Comparison of ENCODE assay signal across 9 cellular contexts in genomic region chr16:4372578-4373355, GRCh38. TPM values are rescaled to one million over a fixed set of nuclear protein-coding genes. Genes with fewer than 3 reads are reported as not detected.
DNase-seq lines count a peak whose midpoint lies in the region; ATAC-seq and TF ChIP-seq lines count a peak whose summit lies in the region.
"Had no signal": no experiment of that assay in that cellular context is flagged by ENCODE, and none has a peak within 500 bp of the region (broad histone marks: within the 10 kb centered on the region; RNA-seq: fewer than 3 reads in every experiment).

No MANE protein-coding gene starts in this region.

- intact Hi-C loops in activated CD4-positive, alpha-beta memory T cell treated with anti-CD3 and anti-CD28 coated beads for 36 hours (cut with micrococcal nuclease), result no loop called here

- TF ChIP-seq CTCF in fibroblast of mammary gland (conservative IDR thresholded peaks at IDR 0.05; ENCODE audit: control insufficient read depth, insufficient read depth, low read depth, low read length), result no peak

- H3K4me1 Mint-ChIP-seq in activated CD4-positive, alpha-beta memory T cell treated with anti-CD3 and anti-CD28 coated beads for 36 hours (ENCODE audit: low read depth), result peaks cover 20% of the 10 kb centered on the region
- H3K4me1 Mint-ChIP-seq in activated CD4-positive, alpha-beta memory T cell treated with anti-CD3 and anti-CD28 coated beads, Interleukin-2, amount 10 ng/mL, durations not matched to agents 7 days and 5 days, result peaks cover 8% of the 10 kb centered on the region

- no peak for ATAC-seq in GM18502 (IDR thresholded peaks at IDR 0.05; ENCODE audit: poor library complexity, unreplicated experiment)

- POLR2A ChIA-PET in activated CD4-positive, alpha-beta memory T cell treated with anti-CD3 and anti-CD28 coated beads for 36 hours (lab: Charles Lee), result interaction anchor here (0.9 kb wide), 1 partner anchor 84 kb away, joined by 3 read pairs; no protein-coding TSS in a partner anchor
- POLR2A ChIA-PET in activated CD4-positive, alpha-beta memory T cell treated with anti-CD3 and anti-CD28 coated beads, Interleukin-2, amount 10 ng/mL, durations not matched to agents 7 days and 5 days (lab: Charles Lee), result interaction anchor here (1.2 to 1.3 kb wide), 2 partner anchors 37 to 44 kb away, joined by 3 to 5 read pairs; partner anchors contain the start of gene CORO7

- peak overlapping the region; percentile 89 for H3K4me3 ChIP-seq in fibroblast of mammary gland (ENCODE audit: control insufficient read depth, low read depth, low read length)

- H3K9me3 Mint-ChIP-seq in activated CD4-positive, alpha-beta memory T cell treated with anti-CD3 and anti-CD28 coated beads for 36 hours, result no peaks in the 10 kb centered on the region
- H3K9me3 Mint-ChIP-seq in activated CD4-positive, alpha-beta memory T cell treated with anti-CD3 and anti-CD28 coated beads, Interleukin-2, amount 10 ng/mL, durations not matched to agents 7 days and 5 days, result no peaks in the 10 kb centered on the region

- H3K27ac Mint-ChIP-seq in activated CD4-positive, alpha-beta memory T cell treated with anti-CD3 and anti-CD28 coated beads for 36 hours, result no peak overlapping the region
- no peak overlapping the region for H3K27ac Mint-ChIP-seq in activated CD4-positive, alpha-beta memory T cell treated with anti-CD3 and anti-CD28 coated beads, Interleukin-2, amount 10 ng/mL, durations not matched to agents 7 days and 5 days

- peak overlapping the region; percentile 66 for H3K4me3 Mint-ChIP-seq in activated CD4-positive, alpha-beta memory T cell treated with anti-CD3 and anti-CD28 coated beads for 36 hours
- H3K4me3 Mint-ChIP-seq in activated CD4-positive, alpha-beta memory T cell treated with anti-CD3 and anti-CD28 coated beads, Interleukin-2, amount 10 ng/mL, durations not matched to agents 7 days and 5 days, result no peak overlapping the region

- DNase-seq in activated CD4-positive, alpha-beta memory T cell treated with anti-CD3 and anti-CD28 coated beads for 36 hours, result no peak
- no peak for DNase-seq in activated CD4-positive, alpha-beta memory T cell treated with anti-CD3 and anti-CD28 coated beads, Interleukin-2, amount 10 ng/mL, durations not matched to agents 7 days and 5 days
- DNase-seq in SHP77 (lab: John Stamatoyannopoulos, UW), result peak; percentile 75 to 85
- DNase-seq in fibroblast of mammary gland (ENCODE audit: low read depth), result peak; percentile 89
- DNase-seq in pons (ENCODE audit: low spot score), result peak; percentile 48
- no peak for DNase-seq in activated effector memory CD4-positive, alpha-beta T cell treated with Interleukin-2 at 50 U/mL for 16 hours
- DNase-seq in medulla oblongata (ENCODE audit: extremely low spot score), result no peak
- DNase-seq: DND-41 had no signal

- CTCF ChIA-PET in activated CD4-positive, alpha-beta memory T cell treated with anti-CD3 and anti-CD28 coated beads for 36 hours (lab: Charles Lee), result interaction anchor here (2.1 kb wide), 1 partner anchor 30 kb away, joined by 7 read pairs; no protein-coding TSS in a partner anchor
- CTCF ChIA-PET in activated CD4-positive, alpha-beta memory T cell treated with anti-CD3 and anti-CD28 coated beads, Interleukin-2, amount 10 ng/mL, durations not matched to agents 7 days and 5 days (lab: Charles Lee), result no interaction called here

- no peaks in the 10 kb centered on the region for H3K36me3 Mint-ChIP-seq in activated CD4-positive, alpha-beta memory T cell treated with anti-CD3 and anti-CD28 coated beads for 36 hours
- peaks cover 3% of the 10 kb centered on the region for H3K36me3 Mint-ChIP-seq in activated CD4-positive, alpha-beta memory T cell treated with anti-CD3 and anti-CD28 coated beads, Interleukin-2, amount 10 ng/mL, durations not matched to agents 7 days and 5 days (ENCODE audit: low read depth)

- H3K27me3 Mint-ChIP-seq in activated CD4-positive, alpha-beta memory T cell treated with anti-CD3 and anti-CD28 coated beads for 36 hours, result no peaks in the 10 kb centered on the region
- no peaks in the 10 kb centered on the region for H3K27me3 Mint-ChIP-seq in activated CD4-positive, alpha-beta memory T cell treated with anti-CD3 and anti-CD28 coated beads, Interleukin-2, amount 10 ng/mL, durations not matched to agents 7 days and 5 days

RNA-seq across cellular contexts. Expression of gene VASN, which starts 1.1 kb away (rescaled TPM):
- under 1 TPM in 1 of 2 experiments, not detected in 1; 0.07 TPM for total RNA-seq in activated CD4-positive, alpha-beta memory T cell treated with anti-CD3 and anti-CD28 coated beads for 36 hours
- under 1 TPM in 1 of 2 experiments, not detected in 1; 0.08 TPM for total RNA-seq in activated CD4-positive, alpha-beta memory T cell treated with anti-CD3 and anti-CD28 coated beads, Interleukin-2, amount 10 ng/mL, durations not matched to agents 7 days and 5 days

RNA-seq across cellular contexts. Expression of gene PAM16, which starts 21.6 kb away (rescaled TPM):
- 10 to 100 TPM; 52.8 to 63.4 TPM for total RNA-seq in activated CD4-positive, alpha-beta memory T cell treated with anti-CD3 and anti-CD28 coated beads for 36 hours
- 10 to 100 TPM; 29.7 to 33.9 TPM for total RNA-seq in activated CD4-positive, alpha-beta memory T cell treated with anti-CD3 and anti-CD28 coated beads, Interleukin-2, amount 10 ng/mL, durations not matched to agents 7 days and 5 days

RNA-seq across cellular contexts. Expression of gene CORO7, which starts 43.6 kb away (rescaled TPM):
- total RNA-seq in activated CD4-positive, alpha-beta memory T cell treated with anti-CD3 and anti-CD28 coated beads for 36 hours, result 100 to 1,000 TPM in 1 of 2 experiments, 10 to 100 TPM in 1; 90.4 to 101 TPM
- total RNA-seq in activated CD4-positive, alpha-beta memory T cell treated with anti-CD3 and anti-CD28 coated beads, Interleukin-2, amount 10 ng/mL, durations not matched to agents 7 days and 5 days, result 100 to 1,000 TPM; 244 to 245 TPM

RNA-seq across cellular contexts. Expression of gene DNAJA3, which starts 52.9 kb away (rescaled TPM):
- 10 to 100 TPM; 74.6 to 75.0 TPM for total RNA-seq in activated CD4-positive, alpha-beta memory T cell treated with anti-CD3 and anti-CD28 coated beads for 36 hours
- total RNA-seq in activated CD4-positive, alpha-beta memory T cell treated with anti-CD3 and anti-CD28 coated beads, Interleukin-2, amount 10 ng/mL, durations not matched to agents 7 days and 5 days, result 10 to 100 TPM; 39.5 to 41.1 TPM

RNA-seq across cellular contexts. Expression of gene GLIS2, which starts 56.9 kb away (rescaled TPM):
- total RNA-seq in activated CD4-positive, alpha-beta memory T cell treated with anti-CD3 and anti-CD28 coated beads for 36 hours, result under 1 TPM; 0.52 to 0.68 TPM
- under 1 TPM; 0.40 to 0.45 TPM for total RNA-seq in activated CD4-positive, alpha-beta memory T cell treated with anti-CD3 and anti-CD28 coated beads, Interleukin-2, amount 10 ng/mL, durations not matched to agents 7 days and 5 days

Comparison
In these comparisons a context has a peak if more than half of its experiments do, and no peak if none do; other contexts are left out.
1. DNase-seq: peak in SHP77 (2 of 2), fibroblast of mammary gland (single experiment) and pons (single experiment); none in activated CD4-positive, alpha-beta memory T cell treated with anti-CD3 and anti-CD28 coated beads for 36 hours (single experiment), activated CD4-positive, alpha-beta memory T cell treated with anti-CD3 and anti-CD28 coated beads, Interleukin-2, amount 10 ng/mL, durations not matched to agents 7 days and 5 days (single experiment), activated effector memory CD4-positive, alpha-beta T cell treated with Interleukin-2 at 50 U/mL for 16 hours (single experiment) and medulla oblongata (single experiment).